Comparison of ENCODE assay signal across 9 cellular contexts in genomic region chr6:28207244-28208179, GRCh38. TPM values are rescaled to one million over a fixed set of nuclear protein-coding genes. Genes with fewer than 3 reads are reported as not detected.
DNase-seq lines count a peak whose midpoint lies in the region; ATAC-seq and TF ChIP-seq lines count a peak whose summit lies in the region.
"Had no signal": no experiment of that assay in that cellular context is flagged by ENCODE, and none has a peak within 500 bp of the region (broad histone marks: within the 10 kb centered on the region; RNA-seq: fewer than 3 reads in every experiment).

No MANE protein-coding gene starts in this region.

- TF ChIP-seq CTCF in AG09309 (IDR thresholded peaks at IDR 0.05; ENCODE audit: control insufficient read depth, insufficient read depth, low read depth, low read length, missing control alignments) (no peak), HEK293 (tag by site-specific recombination; IDR thresholded peaks at IDR 0.05) (no peak), suprapubic skin (IDR thresholded peaks at IDR 0.05) (no peak)

- H3K36me3 Mint-ChIP-seq in activated T-cell treated with anti-CD3 and anti-CD28 coated beads, Interleukin-2, amount 50 U/mL, for 72 hours (ENCODE audit: insufficient read depth in 2 of 2) = peaks cover 2 to 8% of the 10 kb centered on the region in 2 donors
- peaks cover 0 to 3% (median 0%) of the 10 kb centered on the region in 3 donors for H3K36me3 Mint-ChIP-seq in immature natural killer cell

- H3K27me3 ChIP-seq in suprapubic skin = peaks cover 95% of the 10 kb centered on the region

- POLR2A ChIA-PET in HEK293 (lab: Yijun Ruan, JAX) = interaction anchor here (0.5 to 1.6 kb wide), 5 partner anchors 11 to 145 kb away, joined by 3 to 10 read pairs (median 6); partner anchors contain the start of gene ZKSCAN8

- peaks cover 84% of the 10 kb centered on the region for H3K27me3 Mint-ChIP-seq in activated T-cell treated with anti-CD3 and anti-CD28 coated beads, Interleukin-2, amount 50 U/mL, for 72 hours (ENCODE audit: low read depth)
- H3K27me3 Mint-ChIP-seq in immature natural killer cell (ENCODE audit: low read depth in 3 of 3) = peaks cover 45 to 64% (median 48%) of the 10 kb centered on the region in 3 donors

- H3K27ac ChIP-seq in HEK293 (ENCODE audit: extremely low read depth, low read depth, low read length) (peak overlapping the region; percentile 22; the same call in 1 of the 2 replicates), suprapubic skin (no peak overlapping the region)

- no peak for TF ChIP-seq POLR2A in suprapubic skin (IDR thresholded peaks at IDR 0.05)

- peak overlapping the region; percentile 94 for H3K4me3 Mint-ChIP-seq in activated T-cell treated with anti-CD3 and anti-CD28 coated beads, Interleukin-2, amount 50 U/mL, for 72 hours
- H3K4me3 Mint-ChIP-seq in immature natural killer cell = peak overlapping the region; percentile 45 to 73 (median 69)

- peak; percentile 75 to 76 for ATAC-seq in activated T-cell treated with anti-CD3 and anti-CD28 coated beads, Interleukin-2, amount 50 U/mL, for 72 hours (replicated peaks in 1 of 2)
- no peak for ATAC-seq in GM19395 (IDR thresholded peaks at IDR 0.05; ENCODE audit: unreplicated experiment)
- ATAC-seq: HCT116 had no signal

- peaks cover 32% of the 10 kb centered on the region for H3K4me1 Mint-ChIP-seq in activated T-cell treated with anti-CD3 and anti-CD28 coated beads, Interleukin-2, amount 50 U/mL, for 72 hours (ENCODE audit: low read depth)
- peaks cover 21 to 26% of the 10 kb centered on the region in 2 donors for H3K4me1 Mint-ChIP-seq in immature natural killer cell

- 4% methylated on average over 37 of the region's 47 CpGs for WGBS in suprapubic skin

- DNase-seq in AG09309 (ENCODE audit: low read depth) (no peak), immature natural killer cell (no peak), suprapubic skin (ENCODE audit: low spot score in 2 of 2) (no peak), NAMALWA (ENCODE audit: low spot score) (no peak), pons (ENCODE audit: low spot score) (no peak)
- DNase-seq in activated T-cell treated with anti-CD3 and anti-CD28 coated beads, Interleukin-2, amount 50 U/mL, for 72 hours = peak; percentile 43 to 49

- CTCF ChIA-PET in HEK293 (lab: Yijun Ruan, JAX) = interaction anchor here (0.6 to 0.9 kb wide), 2 partner anchors 39 to 66 kb away, joined by 3 read pairs; partner anchors contain the start of gene ZKSCAN8

- H3K27ac Mint-ChIP-seq in activated T-cell treated with anti-CD3 and anti-CD28 coated beads, Interleukin-2, amount 50 U/mL, for 72 hours = no peak overlapping the region
- no peak overlapping the region for H3K27ac Mint-ChIP-seq in immature natural killer cell

- H3K4me1 ChIP-seq in HEK293 (ENCODE audit: control insufficient read depth, insufficient read depth, low read length) (no peaks in the 10 kb centered on the region), suprapubic skin (peaks cover 23% of the 10 kb centered on the region)

- peak overlapping the region; percentile 53 for H3K4me3 ChIP-seq in AG09309 (ENCODE audit: control insufficient read depth, low read depth, low read length)
- peak overlapping the region; percentile 41 for H3K4me3 ChIP-seq in HEK293 (ENCODE audit: low read depth, low read length)
- H3K4me3 ChIP-seq in suprapubic skin = peak overlapping the region; percentile 37

- no peak for TF ChIP-seq EP300 in suprapubic skin (IDR thresholded peaks at IDR 0.05)

- H3K36me3 ChIP-seq in HEK293 (ENCODE audit: control insufficient read depth in 2 of 2, insufficient read depth in 1 of 2, low read length in 2 of 2) = no peaks in the 10 kb centered on the region
- H3K36me3 ChIP-seq in suprapubic skin = no peaks in the 10 kb centered on the region

- H3K9me3 ChIP-seq in HEK293 (ENCODE audit: control insufficient read depth, insufficient read depth, low read depth, low read length) (no peaks in the 10 kb centered on the region), suprapubic skin (no peaks in the 10 kb centered on the region)

- peaks cover 0 to 1% of the 10 kb centered on the region in 2 donors for H3K9me3 Mint-ChIP-seq in activated T-cell treated with anti-CD3 and anti-CD28 coated beads, Interleukin-2, amount 50 U/mL, for 72 hours
- H3K9me3 Mint-ChIP-seq in immature natural killer cell = peaks cover 0 to 19% (median 6%) of the 10 kb centered on the region in 6 donors

TF ChIP-seq in HEK293, 187 proteins besides CTCF, POLR2A, EP300 and RAD21 (continues in another document):
- no peak for TF ChIP-seq ZNF548 (tag by site-specific recombination; IDR thresholded peaks at IDR 0.05)
- no peak for TF ChIP-seq ZNF624 (tag by site-specific recombination; IDR thresholded peaks at IDR 0.05)
- TF ChIP-seq ZXDB (tag by site-specific recombination; IDR thresholded peaks at IDR 0.05) = 0 out of 2 replicates have a peak, but pooled peaks have one; percentile 35
- no peak for TF ChIP-seq ZBTB7A (tag by site-specific recombination; IDR thresholded peaks at IDR 0.05; ENCODE audit: low read depth)
- no peak for TF ChIP-seq ZNF623 (tag by site-specific recombination; IDR thresholded peaks at IDR 0.05)
- no peak for TF ChIP-seq KLF7 (tag by site-specific recombination; IDR thresholded peaks at IDR 0.05; ENCODE audit: borderline replicate concordance)
- TF ChIP-seq, protein P1, sequence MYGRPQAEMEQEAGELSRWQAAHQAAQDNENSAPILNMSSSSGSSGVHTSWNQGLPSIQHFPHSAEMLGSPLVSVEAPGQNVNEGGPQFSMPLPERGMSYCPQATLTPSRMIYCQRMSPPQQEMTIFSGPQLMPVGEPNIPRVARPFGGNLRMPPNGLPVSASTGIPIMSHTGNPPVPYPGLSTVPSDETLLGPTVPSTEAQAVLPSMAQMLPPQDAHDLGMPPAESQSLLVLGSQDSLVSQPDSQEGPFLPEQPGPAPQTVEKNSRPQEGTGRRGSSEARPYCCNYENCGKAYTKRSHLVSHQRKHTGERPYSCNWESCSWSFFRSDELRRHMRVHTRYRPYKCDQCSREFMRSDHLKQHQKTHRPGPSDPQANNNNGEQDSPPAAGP (tag by site-specific recombination; IDR thresholded peaks at IDR 0.05) = 0 out of 2 replicates have a peak, but pooled peaks have one; percentile 50
- TF ChIP-seq, protein P2, sequence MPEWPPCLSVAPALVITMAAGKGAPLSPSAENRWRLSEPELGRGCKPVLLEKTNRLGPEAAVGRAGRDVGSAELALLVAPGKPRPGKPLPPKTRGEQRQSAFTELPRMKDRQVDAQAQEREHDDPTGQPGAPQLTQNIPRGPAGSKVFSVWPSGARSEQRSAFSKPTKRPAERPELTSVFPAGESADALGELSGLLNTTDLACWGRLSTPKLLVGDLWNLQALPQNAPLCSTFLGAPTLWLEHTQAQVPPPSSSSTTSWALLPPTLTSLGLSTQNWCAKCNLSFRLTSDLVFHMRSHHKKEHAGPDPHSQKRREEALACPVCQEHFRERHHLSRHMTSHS (tag by site-specific recombination; IDR thresholded peaks at IDR 0.05) = no peak
- no peak for TF ChIP-seq ZNF670 (tag by site-specific recombination; IDR thresholded peaks at IDR 0.05; ENCODE audit: low read depth)
- TF ChIP-seq, protein P3, sequence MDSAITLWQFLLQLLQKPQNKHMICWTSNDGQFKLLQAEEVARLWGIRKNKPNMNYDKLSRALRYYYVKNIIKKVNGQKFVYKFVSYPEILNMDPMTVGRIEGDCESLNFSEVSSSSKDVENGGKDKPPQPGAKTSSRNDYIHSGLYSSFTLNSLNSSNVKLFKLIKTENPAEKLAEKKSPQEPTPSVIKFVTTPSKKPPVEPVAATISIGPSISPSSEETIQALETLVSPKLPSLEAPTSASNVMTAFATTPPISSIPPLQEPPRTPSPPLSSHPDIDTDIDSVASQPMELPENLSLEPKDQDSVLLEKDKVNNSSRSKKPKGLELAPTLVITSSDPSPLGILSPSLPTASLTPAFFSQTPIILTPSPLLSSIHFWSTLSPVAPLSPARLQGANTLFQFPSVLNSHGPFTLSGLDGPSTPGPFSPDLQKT (IDR thresholded peaks at IDR 0.05; ENCODE audit: borderline replicate concordance, low read depth, low read length) = no peak

RNA-seq across cellular contexts. Expression of gene ZSCAN9, which starts 17.6 kb away (rescaled TPM):
- 1 to 10 TPM; 7.5 to 9.2 TPM for total RNA-seq in activated T-cell treated with anti-CD3 and anti-CD28 coated beads, Interleukin-2, amount 50 U/mL, for 72 hours
- polyA plus RNA-seq in immature natural killer cell = 10 to 100 TPM in 1 of 3 donors, 1 to 10 TPM in 2; 5.3 to 18.4 (median 8.1) TPM
- total RNA-seq in suprapubic skin = 10 to 100 TPM in 1 of 4 donors, 1 to 10 TPM in 3; 3.6 to 12.5 (median 7.6) TPM

RNA-seq across cellular contexts. Expression of gene ZKSCAN4, which starts 44.6 kb away (rescaled TPM):
- total RNA-seq in activated T-cell treated with anti-CD3 and anti-CD28 coated beads, Interleukin-2, amount 50 U/mL, for 72 hours = 1 to 10 TPM; 5.1 to 7.6 TPM
- polyA plus RNA-seq in immature natural killer cell = 1 to 10 TPM; 1.7 to 5.0 (median 3.4) TPM
- 1 to 10 TPM; 1.2 to 5.0 (median 3.0) TPM for total RNA-seq in suprapubic skin

RNA-seq across cellular contexts. Expression of gene NKAPL, which starts 51.6 kb away (rescaled TPM):
- under 1 TPM in 1 of 2 donors, not detected in 1; 0.14 TPM for total RNA-seq in activated T-cell treated with anti-CD3 and anti-CD28 coated beads, Interleukin-2, amount 50 U/mL, for 72 hours
- polyA plus RNA-seq in immature natural killer cell = under 1 TPM in 2 of 3 donors, not detected in 1; 0.28 to 0.37 TPM
- total RNA-seq in suprapubic skin = under 1 TPM in 2 of 4 donors, not detected in 2; 0.47 to 0.78 TPM

RNA-seq across cellular contexts. Expression of gene ZSCAN26, which starts 59.4 kb away (rescaled TPM):
- total RNA-seq in activated T-cell treated with anti-CD3 and anti-CD28 coated beads, Interleukin-2, amount 50 U/mL, for 72 hours = 10 to 100 TPM; 10.1 to 10.7 TPM
- polyA plus RNA-seq in immature natural killer cell = 10 to 100 TPM in 2 of 3 donors, 1 to 10 TPM in 1; 9.7 to 17.5 (median 13.5) TPM
- 10 to 100 TPM in 2 of 4 donors, 1 to 10 TPM in 2; 4.9 to 23.3 (median 11.4) TPM for total RNA-seq in suprapubic skin

Comparison
In these comparisons a context has a peak if more than half of its experiments do, and no peak if none do; other contexts are left out.
1. DNase-seq: peak in activated T-cell treated with anti-CD3 and anti-CD28 coated beads, Interleukin-2, amount 50 U/mL, for 72 hours (2 of 2); none in AG09309 (single experiment), immature natural killer cell (0 of 3), suprapubic skin (0 of 2), NAMALWA (single experiment) and pons (single experiment).
2. Peak in every context shown above with its lines, with median percentiles within 50 percentile points of each other: H3K4me3 ChIP-seq.